In the genomic region with DNA sequence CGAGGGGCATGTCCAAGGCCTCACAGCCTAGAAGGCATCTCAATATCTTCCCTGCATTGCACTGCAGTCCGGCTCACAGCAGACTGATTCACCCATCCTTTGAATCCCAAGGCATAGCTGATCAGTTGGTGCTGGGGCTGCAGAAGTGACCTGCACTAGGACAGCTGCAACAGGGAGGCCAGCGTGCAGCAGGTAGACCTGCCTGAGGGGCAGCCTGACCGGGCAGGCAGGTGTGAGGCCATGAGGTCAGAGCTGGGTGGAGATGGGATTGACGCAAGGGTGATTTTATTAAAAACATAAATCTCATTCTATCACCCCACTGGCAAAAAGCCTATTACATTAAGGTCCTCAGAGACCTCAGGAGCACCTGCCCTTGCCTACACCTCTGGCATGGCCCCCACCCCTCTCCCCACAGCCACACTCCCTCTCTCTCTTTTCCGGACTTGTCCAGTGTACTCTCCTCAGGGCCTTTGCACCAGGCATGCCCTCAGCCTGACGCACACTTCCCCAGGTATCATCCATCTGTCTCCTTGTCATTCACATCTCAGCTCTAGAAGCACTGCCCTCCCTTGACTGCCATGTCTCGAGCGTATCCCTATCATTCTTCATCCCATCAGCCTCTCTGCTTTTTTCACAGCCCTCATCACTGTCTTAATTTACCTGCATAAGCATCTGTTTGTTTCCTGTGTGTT, we compare ENCODE assay signal across 27 cellular contexts.
DNase-seq lines count a peak whose midpoint lies in the region; ATAC-seq and TF ChIP-seq lines count a peak whose summit lies in the region.
"Had no signal": no experiment of that assay in that cellular context is flagged by ENCODE, and none has a peak within 500 bp of the region (broad histone marks: within the 10 kb centered on the region; RNA-seq: fewer than 3 reads in every experiment).

No MANE protein-coding gene starts in this region.

- intact Hi-C loops in left ventricle myocardium superior (cut with micrococcal nuclease) = no loop called here

- no peaks in the 10 kb centered on the region for H3K36me3 ChIP-seq in thoracic aorta
- H3K36me3 ChIP-seq: BLaER1, HAP-1, MG63 had no signal

- peaks cover 34 to 53% of the 10 kb centered on the region in 2 donors for H3K4me1 ChIP-seq in thoracic aorta (ENCODE audit: control insufficient read depth in 1 of 2, low read depth in 2 of 2)
- H3K4me1 ChIP-seq: BLaER1, HAP-1 had no signal

- peaks cover 9% of the 10 kb centered on the region for H3K9me3 Mint-ChIP-seq in T-helper 2 cell treated with Interferon-gamma antibody and Interleukin-4, amounts not matched to agents 5 μg/mL and 100 μg/mL, for 36 hours
- H3K9me3 Mint-ChIP-seq in activated T-helper 17 cell treated with anti-CD3 and anti-CD28 coated beads, Interleukin-2, amount 50 U/mL, for 72 hours = no peaks in the 10 kb centered on the region
- peaks cover 0 to 1% (median 0%) of the 10 kb centered on the region in 9 donors for H3K9me3 Mint-ChIP-seq in naive thymus-derived CD8-positive, alpha-beta T cell
- H3K9me3 Mint-ChIP-seq in stimulated activated naive CD8-positive, alpha-beta T cell treated with anti-CD3 and anti-CD28 coated beads, Interleukin-15, amount 100 ng/mL, for 72 hours = peaks cover 2% of the 10 kb centered on the region in 2 donors
- H3K9me3 Mint-ChIP-seq: CD4-positive, alpha-beta T cell had no signal

- H3K4me3 ChIP-seq in thoracic aorta = no peak overlapping the region
- H3K4me3 ChIP-seq: BLaER1, GM12878, HAP-1, MG63 had no signal

- H3K27ac Mint-ChIP-seq in T-helper 2 cell treated with Interferon-gamma antibody and Interleukin-4, amounts not matched to agents 5 μg/mL and 100 μg/mL, for 36 hours = peak overlapping the region; percentile 7
- H3K27ac Mint-ChIP-seq in activated T-helper 17 cell treated with anti-CD3 and anti-CD28 coated beads, Interleukin-2, amount 50 U/mL, for 72 hours = peak overlapping the region; percentile 13
- H3K27ac Mint-ChIP-seq in naive thymus-derived CD8-positive, alpha-beta T cell = peak overlapping the region in 6 of 10 donors; percentile 1 to 61 (median 32)
- H3K27ac Mint-ChIP-seq in stimulated activated naive CD8-positive, alpha-beta T cell treated with anti-CD3 and anti-CD28 coated beads, Interleukin-15, amount 100 ng/mL, for 72 hours = no peak overlapping the region
- H3K27ac Mint-ChIP-seq: CD4-positive, alpha-beta T cell had no signal

- no peaks in the 10 kb centered on the region for H3K27me3 ChIP-seq in thoracic aorta (replicated peaks; ENCODE audit: insufficient read depth)
- H3K27me3 ChIP-seq: BLaER1, MG63 had no signal

- POLR2A ChIA-PET in naive thymus-derived CD8-positive, alpha-beta T cell (lab: Charles Lee) = no interaction called here

- H3K27me3 Mint-ChIP-seq in T-helper 2 cell treated with Interferon-gamma antibody and Interleukin-4, amounts not matched to agents 5 μg/mL and 100 μg/mL, for 36 hours (ENCODE audit: low read depth) = no peaks in the 10 kb centered on the region
- H3K27me3 Mint-ChIP-seq in activated T-helper 17 cell treated with anti-CD3 and anti-CD28 coated beads, Interleukin-2, amount 50 U/mL, for 72 hours = no peaks in the 10 kb centered on the region
- no peaks in the 10 kb centered on the region for H3K27me3 Mint-ChIP-seq in naive thymus-derived CD8-positive, alpha-beta T cell
- H3K27me3 Mint-ChIP-seq in stimulated activated naive CD8-positive, alpha-beta T cell treated with anti-CD3 and anti-CD28 coated beads, Interleukin-15, amount 100 ng/mL, for 72 hours = no peaks in the 10 kb centered on the region
- H3K27me3 Mint-ChIP-seq: CD4-positive, alpha-beta T cell had no signal

- no peak for TF ChIP-seq CTCF in thoracic aorta (IDR thresholded peaks at IDR 0.05)

- peak overlapping the region; percentile 75 to 82 for H3K27ac ChIP-seq in thoracic aorta
- H3K27ac ChIP-seq: BLaER1 had no signal

- no peak overlapping the region for H3K4me3 Mint-ChIP-seq in T-helper 2 cell treated with Interferon-gamma antibody and Interleukin-4, amounts not matched to agents 5 μg/mL and 100 μg/mL, for 36 hours
- no peak overlapping the region for H3K4me3 Mint-ChIP-seq in activated T-helper 17 cell treated with anti-CD3 and anti-CD28 coated beads, Interleukin-2, amount 50 U/mL, for 72 hours
- no peak overlapping the region for H3K4me3 Mint-ChIP-seq in naive thymus-derived CD8-positive, alpha-beta T cell
- H3K4me3 Mint-ChIP-seq in stimulated activated naive CD8-positive, alpha-beta T cell treated with anti-CD3 and anti-CD28 coated beads, Interleukin-15, amount 100 ng/mL, for 72 hours = no peak overlapping the region
- H3K4me3 Mint-ChIP-seq: CD4-positive, alpha-beta T cell; HFFc6 had no signal

- ATAC-seq in activated T-helper 17 cell treated with anti-CD3 and anti-CD28 coated beads, Interleukin-2, amount 50 U/mL, for 72 hours (replicated peaks) = no peak
- ATAC-seq in naive thymus-derived CD8-positive, alpha-beta T cell = no peak
- ATAC-seq in thoracic aorta (ENCODE audit: insufficient number of reproducible peaks, low FRiP score, low read depth) (no peak), left ventricle myocardium superior (no peak)
- ATAC-seq in stimulated activated naive CD8-positive, alpha-beta T cell treated with anti-CD3 and anti-CD28 coated beads, Interleukin-15, amount 100 ng/mL, for 72 hours = no peak
- ATAC-seq: GM12878, Panc1 had no signal

- DNase-seq in T-helper 2 cell treated with Interferon-gamma antibody and Interleukin-4, amounts not matched to agents 5 μg/mL and 100 μg/mL, for 36 hours (ENCODE audit: low spot score) = no peak
- DNase-seq in T-helper 2 cell = no peak
- no peak for DNase-seq in naive thymus-derived CD8-positive, alpha-beta T cell
- DNase-seq in thoracic aorta (ENCODE audit: low spot score) = no peak
- no peak for DNase-seq in stimulated activated naive CD8-positive, alpha-beta T cell treated with anti-CD3 and anti-CD28 coated beads, Interleukin-15, amount 100 ng/mL, for 72 hours
- no peak for DNase-seq in left ventricle myocardium superior
- no peak for DNase-seq in OCI-M2 (lab: John Stamatoyannopoulos, UW; ENCODE audit: unreplicated experiment)
- DNase-seq: CD4-positive, alpha-beta T cell; COR-L47; EL; GDM1; GOT3; HFFc6; KBM-7; MG63; NCI-H1105 treated with DMSO at 0.1 percent for 48 hours; NCI-H1694; NCI-H2029 treated with DMSO at 0.1 percent for 48 hours; NCI-H446 treated with DMSO at 0.1 percent for 48 hours; NCI-H526; NCI-H82; SK-N-SH had no signal

- H3K4me1 Mint-ChIP-seq in T-helper 2 cell treated with Interferon-gamma antibody and Interleukin-4, amounts not matched to agents 5 μg/mL and 100 μg/mL, for 36 hours (ENCODE audit: low read depth) = peaks cover 12% of the 10 kb centered on the region
- peaks cover 18% of the 10 kb centered on the region for H3K4me1 Mint-ChIP-seq in activated T-helper 17 cell treated with anti-CD3 and anti-CD28 coated beads, Interleukin-2, amount 50 U/mL, for 72 hours
- peaks cover 9 to 66% (median 22%) of the 10 kb centered on the region in 4 donors for H3K4me1 Mint-ChIP-seq in naive thymus-derived CD8-positive, alpha-beta T cell
- peaks cover 53% of the 10 kb centered on the region for H3K4me1 Mint-ChIP-seq in stimulated activated naive CD8-positive, alpha-beta T cell treated with anti-CD3 and anti-CD28 coated beads, Interleukin-15, amount 100 ng/mL, for 72 hours

- H3K36me3 Mint-ChIP-seq in T-helper 2 cell treated with Interferon-gamma antibody and Interleukin-4, amounts not matched to agents 5 μg/mL and 100 μg/mL, for 36 hours (ENCODE audit: low read depth) = peaks cover 10% of the 10 kb centered on the region
- H3K36me3 Mint-ChIP-seq in activated T-helper 17 cell treated with anti-CD3 and anti-CD28 coated beads, Interleukin-2, amount 50 U/mL, for 72 hours (ENCODE audit: low read depth) = no peaks in the 10 kb centered on the region
- H3K36me3 Mint-ChIP-seq in naive thymus-derived CD8-positive, alpha-beta T cell = peaks cover 0 to 4% (median 3%) of the 10 kb centered on the region in 3 donors

- no peaks in the 10 kb centered on the region for H3K9me3 ChIP-seq in thoracic aorta
- H3K9me3 ChIP-seq: HAP-1, MG63, SK-N-SH had no signal

Comparison
In these comparisons a context has a peak if more than half of its experiments do, and no peak if none do; other contexts are left out.
1. H3K27ac Mint-ChIP-seq: peak in T-helper 2 cell treated with Interferon-gamma antibody and Interleukin-4, amounts not matched to agents 5 μg/mL and 100 μg/mL, for 36 hours (single experiment), activated T-helper 17 cell treated with anti-CD3 and anti-CD28 coated beads, Interleukin-2, amount 50 U/mL, for 72 hours (single experiment) and naive thymus-derived CD8-positive, alpha-beta T cell (6 of 10); none in stimulated activated naive CD8-positive, alpha-beta T cell treated with anti-CD3 and anti-CD28 coated beads, Interleukin-15, amount 100 ng/mL, for 72 hours (0 of 2).